Comparison of ENCODE assay signal across 1 cellular context in genomic region chr20:1323830-1324597, GRCh38.
TF ChIP-seq lines count a peak whose summit lies in the region.

No MANE protein-coding gene starts in this region.

TF ChIP-seq in H1, 55 proteins besides CTCF, POLR2A, EP300 and RAD21:
- TF ChIP-seq ASH2L (IDR thresholded peaks at IDR 0.05; ENCODE audit: low read length), result no peak
- no peak for TF ChIP-seq E2F6 (IDR thresholded peaks at IDR 0.05)
- TF ChIP-seq TCF12 (IDR thresholded peaks at IDR 0.05; ENCODE audit: low read depth, low read length), result no peak
- no peak for TF ChIP-seq CTBP2 (IDR thresholded peaks at IDR 0.05; ENCODE audit: borderline replicate concordance, insufficient read depth, insufficient read length, low read length)
- TF ChIP-seq CHD2 (IDR thresholded peaks at IDR 0.05; ENCODE audit: low read length), result no peak
- TF ChIP-seq ATF2 (IDR thresholded peaks at IDR 0.05; ENCODE audit: low read length), result no peak
- TF ChIP-seq NANOG (IDR thresholded peaks at IDR 0.05; ENCODE audit: insufficient read depth, low read depth, low read length, poor library complexity, severe bottlenecking), result no peak
- TF ChIP-seq RBBP5 (IDR thresholded peaks at IDR 0.05; ENCODE audit: borderline replicate concordance, low read depth, low read length), result no peak
- no peak for TF ChIP-seq BRCA1 (IDR thresholded peaks at IDR 0.05; ENCODE audit: low read depth, low read length)
- TF ChIP-seq KDM1A (IDR thresholded peaks at IDR 0.05; ENCODE audit: borderline replicate concordance, low read length), result no peak
- no peak for TF ChIP-seq SP4 (IDR thresholded peaks at IDR 0.05; ENCODE audit: low read length)
- no peak for TF ChIP-seq TAF7 (optimal IDR thresholded peaks at IDR 0.05; ENCODE audit: borderline replicate concordance, low read depth, low read length)
- no peak for TF ChIP-seq SUZ12 (IDR thresholded peaks at IDR 0.05; ENCODE audit: low read length)
- no peak for TF ChIP-seq GTF2F1 (IDR thresholded peaks at IDR 0.05; ENCODE audit: borderline replicate concordance, low read depth, low read length)
- TF ChIP-seq EZH2 (IDR thresholded peaks at IDR 0.05; ENCODE audit: low read depth, low read length, severe bottlenecking), result no peak
- no peak for TF ChIP-seq MAFK (IDR thresholded peaks at IDR 0.05; ENCODE audit: low read depth, low read length)
- no peak for TF ChIP-seq SIX5 (IDR thresholded peaks at IDR 0.05; ENCODE audit: low read depth, low read length)
- no peak for TF ChIP-seq USF2 (IDR thresholded peaks at IDR 0.05; ENCODE audit: low read length)
- TF ChIP-seq ZNF274 (IDR thresholded peaks at IDR 0.05; ENCODE audit: borderline replicate concordance, extremely low read depth, low read length), result no peak
